ENCODE assay signal across 8 cellular contexts in genomic region chr1:224433671-224434446, GRCh38. TPM values are rescaled to one million over a fixed set of nuclear protein-coding genes. Genes with fewer than 3 reads are reported as not detected.
DNase-seq lines count a peak whose midpoint lies in the region; ATAC-seq and TF ChIP-seq lines count a peak whose summit lies in the region.

No MANE protein-coding gene starts in this region.

- peak overlapping the region; percentile 84 for H3K4me3 ChIP-seq in MM.1S (ENCODE audit: low read length)
- H3K4me3 ChIP-seq in epithelial cell of esophagus (ENCODE audit: low read length), result peak overlapping the region; percentile 72
- H3K4me3 ChIP-seq in suprapubic skin, result peak overlapping the region; percentile 88

- WGBS in suprapubic skin, result 0% methylated on average over 1 of the region's 66 CpGs

- H3K4me1 ChIP-seq in MM.1S (ENCODE audit: low read length), result peaks cover 25% of the 10 kb centered on the region
- peaks cover 49% of the 10 kb centered on the region for H3K4me1 ChIP-seq in suprapubic skin

- H3K9me3 ChIP-seq in MM.1S (replicated peaks; ENCODE audit: insufficient read depth, low read length) (no peaks in the 10 kb centered on the region), suprapubic skin (no peaks in the 10 kb centered on the region)

- no peak for TF ChIP-seq CTCF in MM.1S (IDR thresholded peaks at IDR 0.05; ENCODE audit: low read length)
- no peak for TF ChIP-seq CTCF in epithelial cell of esophagus (IDR thresholded peaks at IDR 0.05; ENCODE audit: insufficient read depth, low read depth, low read length, missing control alignments)
- no peak for TF ChIP-seq CTCF in suprapubic skin (IDR thresholded peaks at IDR 0.05)

- TF ChIP-seq POLR2A in suprapubic skin (IDR thresholded peaks at IDR 0.05), result no peak

- H3F3A ChIP-seq in MM.1S (ENCODE audit: insufficient read depth, low read length), result peaks cover 46% of the 10 kb centered on the region

- no peak for ATAC-seq in GM18517 (IDR thresholded peaks at IDR 0.05; ENCODE audit: unreplicated experiment)

- peak overlapping the region; percentile 78 for H3K4me2 ChIP-seq in MM.1S (ENCODE audit: low read depth, low read length)

- H3K36me3 ChIP-seq in MM.1S (replicated peaks; ENCODE audit: insufficient read depth, low read length) (no peaks in the 10 kb centered on the region), suprapubic skin (peaks cover 5% of the 10 kb centered on the region)

- no peaks in the 10 kb centered on the region for H3K27me3 ChIP-seq in MM.1S (replicated peaks; ENCODE audit: insufficient read depth, low read length)
- H3K27me3 ChIP-seq in suprapubic skin, result no peaks in the 10 kb centered on the region

- H4K20me1 ChIP-seq in MM.1S (ENCODE audit: insufficient read depth, low read length), result no peaks in the 10 kb centered on the region

- peak; percentile 47 for DNase-seq in GM03348 (ENCODE audit: low spot score)
- DNase-seq in MM.1S, result no peak
- DNase-seq in activated T-cell treated with anti-CD3 and anti-CD28 coated beads for 1 hour (ENCODE audit: low read depth), result peak; percentile 27
- DNase-seq in epithelial cell of esophagus (ENCODE audit: low read depth), result peak; percentile 11
- DNase-seq in mucosa of gallbladder (ENCODE audit: low spot score), result peak; percentile 22
- DNase-seq in suprapubic skin (ENCODE audit: low spot score in 2 of 2), result peak; percentile 79 to 83
- no peak for DNase-seq in middle frontal gyrus (ENCODE audit: extremely low spot score, low spot score)

- H3K9ac ChIP-seq in MM.1S (ENCODE audit: low read length), result peak overlapping the region; percentile 79

- H3K27ac ChIP-seq in MM.1S (ENCODE audit: low read length) (peak overlapping the region; percentile 46; the same call in 1 of the 2 replicates), suprapubic skin (peak overlapping the region; percentile 99)

- TF ChIP-seq EP300 in suprapubic skin (IDR thresholded peaks at IDR 0.05), result no peak

- no peak overlapping the region for H2AFZ ChIP-seq in MM.1S (ENCODE audit: low read length)

- no peaks in the 10 kb centered on the region for H3K9me2 ChIP-seq in MM.1S (replicated peaks; ENCODE audit: insufficient read depth, low read length)

- peaks cover 85% of the 10 kb centered on the region for H3K79me2 ChIP-seq in MM.1S (ENCODE audit: low read length)

RNA-seq across cellular contexts. Expression of gene WDR26, which starts 0.7 kb away (rescaled TPM):
- total RNA-seq in mucosa of gallbladder (63.8 TPM), suprapubic skin (100 to 1,000 TPM in 3 of 4 donors, 10 to 100 TPM in 1; 92.4 to 174 (median 111) TPM)

Comparison
In these comparisons a context has a peak if more than half of its experiments do, and no peak if none do; other contexts are left out.
1. DNase-seq: peak in GM03348 (single experiment), activated T-cell treated with anti-CD3 and anti-CD28 coated beads for 1 hour (single experiment), epithelial cell of esophagus (single experiment), mucosa of gallbladder (single experiment) and suprapubic skin (2 of 2); none in MM.1S (single experiment) and middle frontal gyrus (single experiment).
2. Peak in every context shown above with its lines, with median percentiles within 50 percentile points of each other: H3K4me3 ChIP-seq.